Comparison of ENCODE assay signal across 11 cellular contexts in the genomic region with DNA sequence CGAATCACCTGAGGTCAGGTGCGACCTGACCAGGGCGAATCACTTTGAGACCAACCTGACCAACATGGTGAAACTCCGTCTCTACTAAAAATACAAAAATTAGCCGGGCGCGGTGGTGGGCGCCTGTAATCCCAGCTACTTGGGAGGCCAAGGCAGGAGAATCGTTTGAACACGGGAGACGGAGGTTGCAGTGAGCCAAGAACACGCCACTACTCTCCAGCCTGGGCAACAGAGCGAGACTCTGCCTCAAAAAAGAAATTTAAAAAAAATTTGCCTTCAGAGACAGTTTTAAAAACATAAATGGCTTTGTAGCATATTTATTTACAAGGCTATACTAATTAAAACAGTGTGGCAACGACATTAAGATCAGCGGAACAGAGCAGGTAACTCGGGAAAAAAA. TPM values are rescaled to one million over a fixed set of nuclear protein-coding genes. Genes with fewer than 3 reads are reported as not detected.
DNase-seq lines count a peak whose midpoint lies in the region; ATAC-seq and TF ChIP-seq lines count a peak whose summit lies in the region.
"Not testable (repeated sequence)": the region's sequence is repeated elsewhere in the genome, so short reads cannot be mapped to it uniquely, and the experiment has no call there.
"Had no signal": no experiment of that assay in that cellular context is flagged by ENCODE, and none has a peak within 500 bp of the region (broad histone marks: within the 10 kb centered on the region; RNA-seq: fewer than 3 reads in every experiment).

No MANE protein-coding gene starts in this region.

- not testable (repeated sequence) for H4K20me1 ChIP-seq in SK-N-SH (ENCODE audit: insufficient read depth)

- WGBS in SK-N-SH (ENCODE audit: low lambda C conversion rate), result 94% methylated on average over 16 of the region's 16 CpGs

- H3K36me3 ChIP-seq in BJ (ENCODE audit: control insufficient read depth, insufficient read depth, low read length), result not testable (repeated sequence)
- H3K36me3 ChIP-seq in SK-N-SH (replicated peaks in 1 of 2; ENCODE audit: control insufficient read depth in 1 of 2, insufficient read depth in 2 of 2, low read length in 1 of 2) (peaks cover 25 to 37% of the 10 kb centered on the region in 2 experiments), iPS-18a (ENCODE audit: control insufficient read depth, low read depth, low read length) (peaks cover 22% of the 10 kb centered on the region)
- H3K36me3 ChIP-seq in effector memory CD4-positive, alpha-beta T cell (ENCODE audit: control insufficient read depth, insufficient read depth, low read length), result peaks cover 18% of the 10 kb centered on the region

- H3K4me3 Mint-ChIP-seq in nephron progenitor cell, result peak overlapping the region; percentile 68
- H3K4me3 Mint-ChIP-seq in stimulated activated naive CD8-positive, alpha-beta T cell treated with anti-CD3 and anti-CD28 coated beads, Interleukin-15, amount 100 ng/mL, for 72 hours, result peak overlapping the region; percentile 83 to 95

- ATAC-seq in activated naive CD4-positive, alpha-beta T cell treated with anti-CD3 and anti-CD28 coated beads, Interleukin-2, amount 50 U/mL, for 72 hours; stimulated activated naive CD8-positive, alpha-beta T cell treated with anti-CD3 and anti-CD28 coated beads, Interleukin-15, amount 100 ng/mL, for 72 hours: not testable (repeated sequence)

- peak overlapping the region; percentile 88; the same call in 1 of the 2 replicates for H2AFZ ChIP-seq in SK-N-SH (ENCODE audit: low read depth)

- H3K9ac ChIP-seq in SK-N-SH (peak overlapping the region; percentile 59; the same call in 1 of the 2 replicates), iPS-18a (ENCODE audit: low read length) (peak overlapping the region; percentile 56)

- DNase-seq in BJ (ENCODE audit: low read depth); SK-N-SH; activated naive CD4-positive, alpha-beta T cell treated with anti-CD3 and anti-CD28 coated beads, Interleukin-2, amount 50 U/mL, for 72 hours (ENCODE audit: low spot score in 2 of 2); effector memory CD4-positive, alpha-beta T cell; nephron progenitor cell; stimulated activated naive CD8-positive, alpha-beta T cell treated with anti-CD3 and anti-CD28 coated beads, Interleukin-15, amount 100 ng/mL, for 72 hours: not testable (repeated sequence)
- DNase-seq in HT-29 (ENCODE audit: low spot score), result peak; percentile 37

- H3K9me3 Mint-ChIP-seq in activated naive CD4-positive, alpha-beta T cell treated with anti-CD3 and anti-CD28 coated beads, Interleukin-2, amount 50 U/mL, for 72 hours; nephron progenitor cell; stimulated activated naive CD8-positive, alpha-beta T cell treated with anti-CD3 and anti-CD28 coated beads, Interleukin-15, amount 100 ng/mL, for 72 hours: not testable (repeated sequence)

- peak overlapping the region; percentile 93 for H3K4me2 ChIP-seq in SK-N-SH

- not testable (repeated sequence) for TF ChIP-seq CTCF in BJ (IDR thresholded peaks at IDR 0.05; ENCODE audit: insufficient read depth, low read depth, low read length); SK-N-SH (IDR thresholded peaks at IDR 0.05); nephron progenitor cell (IDR thresholded peaks at IDR 0.05)

- peaks cover 19% of the 10 kb centered on the region in 2 donors for H3K36me3 Mint-ChIP-seq in activated naive CD4-positive, alpha-beta T cell treated with anti-CD3 and anti-CD28 coated beads, Interleukin-2, amount 50 U/mL, for 72 hours
- H3K36me3 Mint-ChIP-seq in nephron progenitor cell (ENCODE audit: low read depth), result peaks cover 28% of the 10 kb centered on the region

- peak overlapping the region; percentile 94; the same call in 1 of the 2 replicates for H3K4me3 ChIP-seq in BJ (ENCODE audit: low read depth, low read length)
- H3K4me3 ChIP-seq in SK-N-SH (ENCODE audit: low read depth in 2 of 2, low read length in 1 of 2), result peak overlapping the region; percentile 75 to 89
- H3K4me3 ChIP-seq in effector memory CD4-positive, alpha-beta T cell (ENCODE audit: insufficient read depth, low read depth, low read length, poor library complexity, severe bottlenecking), result peak overlapping the region; percentile 64
- H3K4me3 ChIP-seq in iPS-18a (ENCODE audit: low read length), result peak overlapping the region; percentile 70

- H3F3A ChIP-seq in SK-N-SH (replicated peaks; ENCODE audit: insufficient read depth), result not testable (repeated sequence)

- CTCF ChIA-PET in BJ (lab: Yijun Ruan, JAX) (interaction anchor here (1.4 kb wide), 1 partner anchor 9 kb away, joined by 6 read pairs; a partner anchor contains a TSS), SK-N-SH (lab: Yijun Ruan, JAX) (interaction anchor here (0.6 to 3.5 kb wide), 3 partner anchors 22 to 709 kb away, joined by 3 to 20 read pairs (median 3); no protein-coding TSS in a partner anchor)

- H3K4me1 ChIP-seq in SK-N-SH (ENCODE audit: control insufficient read depth in 1 of 2, insufficient read depth in 2 of 2, low read depth in 1 of 2, low read length in 1 of 2), result peaks cover 7 to 34% of the 10 kb centered on the region in 2 experiments; a peak in 3 of 4 replicates
- H3K4me1 ChIP-seq in effector memory CD4-positive, alpha-beta T cell (ENCODE audit: control insufficient read depth, insufficient read depth, low read length, poor library complexity, severe bottlenecking), result peaks cover 24% of the 10 kb centered on the region
- not testable (repeated sequence) for H3K4me1 ChIP-seq in iPS-18a (ENCODE audit: control insufficient read depth, low read depth, low read length)

- peak overlapping the region; percentile 48 to 89; a peak in 3 of 4 replicates for H3K27ac ChIP-seq in SK-N-SH (ENCODE audit: low read depth in 2 of 2, low read length in 1 of 2)
- H3K27ac ChIP-seq in effector memory CD4-positive, alpha-beta T cell (ENCODE audit: insufficient read depth, low read length, poor library complexity, severe bottlenecking), result peak overlapping the region; percentile 87
- not testable (repeated sequence) for H3K27ac ChIP-seq in iPS-18a (ENCODE audit: low read length)

- H3K79me2 ChIP-seq in SK-N-SH (ENCODE audit: insufficient read depth), result peaks cover 61% of the 10 kb centered on the region

- peak overlapping the region; percentile 71 to 91 for H3K27ac Mint-ChIP-seq in activated naive CD4-positive, alpha-beta T cell treated with anti-CD3 and anti-CD28 coated beads, Interleukin-2, amount 50 U/mL, for 72 hours
- H3K27ac Mint-ChIP-seq in nephron progenitor cell, result not testable (repeated sequence)
- H3K27ac Mint-ChIP-seq in stimulated activated naive CD8-positive, alpha-beta T cell treated with anti-CD3 and anti-CD28 coated beads, Interleukin-15, amount 100 ng/mL, for 72 hours, result peak overlapping the region; percentile 75 to 79

- H3K27me3 Mint-ChIP-seq in nephron progenitor cell (ENCODE audit: low read depth, poor library complexity); stimulated activated naive CD8-positive, alpha-beta T cell treated with anti-CD3 and anti-CD28 coated beads, Interleukin-15, amount 100 ng/mL, for 72 hours: not testable (repeated sequence)

- H3K27me3 ChIP-seq in BJ (ENCODE audit: control insufficient read depth, insufficient read depth, low read length); SK-N-SH (ENCODE audit: insufficient read depth); effector memory CD4-positive, alpha-beta T cell (replicated peaks; ENCODE audit: control insufficient read depth, insufficient read depth, low read length, poor library complexity, severe bottlenecking); iPS-18a (ENCODE audit: control insufficient read depth, insufficient read depth, low read length): not testable (repeated sequence)

- H3K4me1 Mint-ChIP-seq in nephron progenitor cell, result peaks cover 30% of the 10 kb centered on the region
- H3K4me1 Mint-ChIP-seq in stimulated activated naive CD8-positive, alpha-beta T cell treated with anti-CD3 and anti-CD28 coated beads, Interleukin-15, amount 100 ng/mL, for 72 hours, result peaks cover 64% of the 10 kb centered on the region

- TF ChIP-seq EP300 in SK-N-SH (IDR thresholded peaks at IDR 0.05; ENCODE audit: borderline replicate concordance in 1 of 2, low read depth in 1 of 2, low read length in 1 of 2), result not testable (repeated sequence)

- not testable (repeated sequence) for H3K9me2 ChIP-seq in SK-N-SH

- not testable (repeated sequence) for H3K9me3 ChIP-seq in SK-N-SH; effector memory CD4-positive, alpha-beta T cell (ENCODE audit: control insufficient read depth, low read length); iPS-18a (ENCODE audit: control insufficient read depth, low read depth, low read length)

- TF ChIP-seq RAD21 in SK-N-SH (IDR thresholded peaks at IDR 0.05; ENCODE audit: low read length), result not testable (repeated sequence)

- POLR2A ChIA-PET in BJ (lab: Charles Lee), result not testable (repeated sequence)
- POLR2A ChIA-PET in SK-N-SH (lab: Yijun Ruan, JAX), result interaction anchor here (2.1 kb wide), 1 partner anchor 9 kb away, joined by 10 read pairs; a partner anchor contains a TSS

RNA-seq across cellular contexts. Expression of a gene that starts 1.1 kb away (rescaled TPM):
- 76.0 and 85.4 TPM in 2 replicates for polyA plus RNA-seq in BJ (2011; rRNA removed)
- polyA minus RNA-seq in BJ (2011; rRNA and poly(A)+ RNA removed), result 44.5 and 99.0 TPM in 2 replicates
- total RNA-seq in HT-29 (2014; rRNA removed; shearing (Covaris generic)), result 129 and 139 TPM in 2 replicates
- 20.9 and 27.4 TPM in 2 replicates for polyA plus RNA-seq in SK-N-SH (2012; rRNA removed)
- polyA plus RNA-seq in SK-N-SH (2012; cell fraction: cytosol; rRNA removed), result 38.1 and 58.8 TPM in 2 replicates
- 6.0 and 10.8 TPM in 2 replicates for polyA plus RNA-seq in SK-N-SH (2012; cell fraction: nucleus; rRNA removed)
- total RNA-seq in activated naive CD4-positive, alpha-beta T cell treated with anti-CD3 and anti-CD28 coated beads, Interleukin-2, amount 50 U/mL, for 72 hours, result 100 to 1,000 TPM; 118 to 170 TPM

RNA-seq across cellular contexts. Expression of a gene that starts 9.4 kb away (rescaled TPM):
- polyA plus RNA-seq in BJ (2011; rRNA removed) (54.5 and 75.1 TPM in 2 replicates), SK-N-SH (2012; rRNA removed) (48.0 and 60.8 TPM in 2 replicates)
- 6.8 and 9.9 TPM in 2 replicates for polyA minus RNA-seq in BJ (2011; rRNA and poly(A)+ RNA removed)
- 45.1 and 47.4 TPM in 2 replicates for total RNA-seq in HT-29 (2014; rRNA removed; shearing (Covaris generic))
- polyA plus RNA-seq in SK-N-SH (2012; cell fraction: cytosol; rRNA removed), result 80.3 and 119 TPM in 2 replicates
- 15.0 and 17.5 TPM in 2 replicates for polyA plus RNA-seq in SK-N-SH (2012; cell fraction: nucleus; rRNA removed)
- total RNA-seq in activated naive CD4-positive, alpha-beta T cell treated with anti-CD3 and anti-CD28 coated beads, Interleukin-2, amount 50 U/mL, for 72 hours, result 10 to 100 TPM; 63.2 to 76.7 TPM

RNA-seq across cellular contexts. Expression of a gene that starts 22.3 kb away (rescaled TPM):
- polyA plus RNA-seq in BJ (2011; rRNA removed), result 0.01 TPM in 1 of 2 replicates, not detected in the other
- polyA minus RNA-seq in BJ (2011; rRNA and poly(A)+ RNA removed), result not detected in 2 replicates
- 0.03 and 0.13 TPM in 2 replicates for total RNA-seq in HT-29 (2014; rRNA removed; shearing (Covaris generic))
- polyA plus RNA-seq in SK-N-SH (2012; rRNA removed), result 0.02 TPM in 1 of 2 replicates, not detected in the other
- polyA plus RNA-seq in SK-N-SH (2012; cell fraction: cytosol; rRNA removed), result not detected in 2 replicates
- 0.01 TPM in 1 of 2 replicates, not detected in the other for polyA plus RNA-seq in SK-N-SH (2012; cell fraction: nucleus; rRNA removed)
- total RNA-seq in activated naive CD4-positive, alpha-beta T cell treated with anti-CD3 and anti-CD28 coated beads, Interleukin-2, amount 50 U/mL, for 72 hours, result under 1 TPM in 1 of 2 donors, not detected in 1; 0.09 TPM
- total RNA-seq: HT1080, left colon, renal cortical epithelial cell had no signal

RNA-seq across cellular contexts. Expression of a gene that starts 34.4 kb away (rescaled TPM):
- 231 and 288 TPM in 2 replicates for polyA plus RNA-seq in BJ (2011; rRNA removed)
- 101 and 132 TPM in 2 replicates for polyA minus RNA-seq in BJ (2011; rRNA and poly(A)+ RNA removed)
- 420 and 441 TPM in 2 replicates for total RNA-seq in HT-29 (2014; rRNA removed; shearing (Covaris generic))
- 0.03 and 0.05 TPM in 2 replicates for polyA plus RNA-seq in SK-N-SH (2012; rRNA removed)
- polyA plus RNA-seq in SK-N-SH (2012; cell fraction: cytosol; rRNA removed), result 0.03 and 0.09 TPM in 2 replicates
- polyA plus RNA-seq in SK-N-SH (2012; cell fraction: nucleus; rRNA removed), result not detected in 2 replicates
- total RNA-seq in activated naive CD4-positive, alpha-beta T cell treated with anti-CD3 and anti-CD28 coated beads, Interleukin-2, amount 50 U/mL, for 72 hours, result 10 to 100 TPM; 36.3 to 37.1 TPM
